ENCODE assay signal across 8 cellular contexts in the genomic region with DNA sequence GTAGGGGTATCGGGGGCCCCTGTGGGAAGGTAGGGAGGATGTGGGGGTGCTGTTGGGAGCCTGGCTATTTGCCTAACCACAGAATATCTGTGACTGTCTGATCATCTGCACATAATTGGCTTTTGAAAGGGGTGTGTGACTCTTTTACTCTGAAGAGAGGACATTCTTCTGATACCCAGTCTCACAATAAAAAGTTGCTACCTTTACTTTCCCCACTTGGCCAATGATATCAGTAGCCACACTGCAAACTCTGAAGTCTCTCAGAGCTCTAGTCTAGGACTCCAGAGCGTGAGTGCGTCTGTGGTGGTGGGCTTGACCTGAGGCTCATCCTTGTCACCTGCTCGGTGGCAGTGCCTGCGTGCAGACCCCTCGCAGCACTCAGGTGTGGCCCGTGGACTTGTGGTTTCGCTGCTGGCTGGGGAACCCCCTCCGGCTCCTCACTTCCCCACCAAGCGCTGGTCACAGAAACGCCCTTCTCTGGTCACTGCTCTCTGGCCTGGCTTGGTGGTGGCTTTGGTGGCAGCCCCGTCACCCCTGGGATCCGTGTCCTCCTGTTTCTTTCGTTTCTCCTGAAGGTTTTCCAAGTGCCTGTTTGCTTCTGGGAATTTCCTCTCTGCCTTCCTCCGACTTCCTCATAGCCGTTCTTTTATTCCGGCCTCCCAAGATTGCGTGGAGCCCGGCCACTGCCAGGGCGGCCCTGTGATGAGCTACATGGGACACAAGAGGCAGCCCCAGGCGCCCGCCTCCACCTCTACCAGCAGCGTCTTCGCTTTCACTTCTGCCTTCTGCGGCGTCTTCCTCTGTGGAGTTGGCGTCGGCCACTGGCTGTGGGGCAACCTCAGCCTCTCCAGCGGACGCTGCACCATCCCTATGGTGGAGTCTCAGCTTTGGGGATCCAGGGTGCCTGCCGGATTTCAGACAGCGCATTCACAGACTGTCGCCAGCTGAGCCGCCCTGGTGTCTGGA.
A peak's percentile ranks its signal among the peaks of the same experiment; 100 is the strongest.
DNase-seq lines count a peak whose midpoint lies in the region; ATAC-seq, FAIRE-seq and TF ChIP-seq lines count a peak whose summit lies in the region.

No MANE protein-coding gene starts in this region.

- no peak for TF ChIP-seq POLR2A in GM12891 (IDR thresholded peaks at IDR 0.05; ENCODE audit: low read depth, low read length)

- peaks cover 0 to 10% (median 0%) of the 10 kb centered on the region in 3 donors for H3K36me3 Mint-ChIP-seq in immature natural killer cell

- H3K4me3 Mint-ChIP-seq in immature natural killer cell = peak overlapping the region; percentile 69 to 96 (median 74)

- DNase-seq in GM12891 (ENCODE audit: insufficient read length, low spot score) (peak; percentile 72), immature natural killer cell (peak; percentile 14 to 24 (median 19)), GOT3 (lab: John Stamatoyannopoulos, UW) (no peak), T-helper 9 cell (no peak)
- no peak for DNase-seq in stimulated activated CD4-positive, alpha-beta T cell treated with anti-CD3 and anti-CD28 coated beads, Interleukin-4, amount 100 ng/mL, for 1 hour

- H3K4me1 Mint-ChIP-seq in immature natural killer cell = peaks cover 37 to 45% of the 10 kb centered on the region in 2 donors

- peak; percentile 80 for FAIRE-seq in GM12891 (lab: Jason Lieb, UNC)

- peak overlapping the region; percentile 72 to 88 (median 84) for H3K27ac Mint-ChIP-seq in immature natural killer cell

- no peaks in the 10 kb centered on the region for H3K9me3 Mint-ChIP-seq in immature natural killer cell

- ATAC-seq in GM19467 (IDR thresholded peaks at IDR 0.05; ENCODE audit: unreplicated experiment) (peak; percentile 73), HG03520 (IDR thresholded peaks at IDR 0.05; ENCODE audit: unreplicated experiment) (peak; percentile 82), esophagus mucosa (no peak)

- peaks cover 8 to 11% (median 9%) of the 10 kb centered on the region in 3 donors for H3K27me3 Mint-ChIP-seq in immature natural killer cell (ENCODE audit: low read depth in 3 of 3)

TF ChIP-seq in GM12891, 5 proteins besides CTCF, POLR2A, EP300 and RAD21:
- TF ChIP-seq POU2F2 (IDR thresholded peaks at IDR 0.05; ENCODE audit: low read depth, low read length) = no peak
- TF ChIP-seq POLR2AphosphoS5 (IDR thresholded peaks at IDR 0.05; ENCODE audit: low read depth, low read length) = no peak
- no peak for TF ChIP-seq PAX5 (IDR thresholded peaks at IDR 0.05; ENCODE audit: insufficient read depth, low read length, severe bottlenecking)
- no peak for TF ChIP-seq TAF1 (IDR thresholded peaks at IDR 0.05; ENCODE audit: low read depth, low read length)
- TF ChIP-seq SPI1 (IDR thresholded peaks at IDR 0.05; ENCODE audit: low read depth, low read length) = peak; percentile 95

Comparison
In these comparisons a context has a peak if more than half of its experiments do, and no peak if none do; other contexts are left out.
1. DNase-seq: peak in GM12891 (single experiment) and immature natural killer cell (3 of 3); none in GOT3 (single experiment), stimulated activated CD4-positive, alpha-beta T cell treated with anti-CD3 and anti-CD28 coated beads, Interleukin-4, amount 100 ng/mL, for 1 hour (single experiment) and T-helper 9 cell (single experiment).